Comparison of ENCODE assay signal across 23 cellular contexts in genomic region chr2:11422901-11423435, GRCh38.
"Had no signal": no experiment of that assay in that cellular context is flagged by ENCODE, and none has a peak within 500 bp of the region (broad histone marks: within the 10 kb centered on the region; RNA-seq: fewer than 3 reads in every experiment).

No MANE protein-coding gene starts in this region.

- H3K4me3 ChIP-seq: MG63, SJSA1 had no signal

- H3K36me3 ChIP-seq: MG63, SJSA1 had no signal

- ATAC-seq: activated CD8-positive, alpha-beta T cell treated with anti-CD3 and anti-CD28 coated beads, Interleukin-2, amount 10 ng/mL, durations not matched to agents 7 days and 5 days; Panc1 had no signal

- H3K4me1 ChIP-seq: SJSA1 had no signal

- H3K27ac ChIP-seq: SJSA1, VCaP had no signal

- DNase-seq: activated CD4-positive, alpha-beta T cell treated with anti-CD3 and anti-CD28 coated beads, Interleukin-2, amount 10 ng/mL, durations not matched to agents 24 days and 14 days; activated CD4-positive, alpha-beta T cell treated with anti-CD3 and anti-CD28 coated beads, Interleukin-2, amount 50 U/mL, for 48 hours; activated CD8-positive, alpha-beta T cell treated with anti-CD3 and anti-CD28 coated beads, Interleukin-2, amount 10 ng/mL, durations not matched to agents 7 days and 5 days; activated gamma-delta T cell; activated naive CD4-positive, alpha-beta T cell treated with Interleukin-2 at 50 U/mL for 16 hours; activated naive CD8-positive, alpha-beta T cell treated with anti-CD3 and anti-CD28 coated beads, Interleukin-2, amount 10 ng/mL, durations not matched to agents 7 days and 5 days; activated T-cell treated with anti-CD3 and anti-CD28 coated beads, Interleukin-2, amount 50 U/mL, for 24 hours; anterior cingulate cortex; caudate nucleus; Kasumi-1; KG1; MG63; NCI-H1048; NCI-H1436 treated with DMSO at 0.1 percent for 48 hours; NCI-H1694 treated with DMSO at 0.1 percent for 48 hours; NCI-H2029; NCI-H345; NCI-H524 treated with DMSO at 0.1 percent for 48 hours; SHP77 treated with DMSO at 0.1 percent for 48 hours; SK-N-SH had no signal

- H3K27me3 ChIP-seq: MG63, SJSA1 had no signal

- H3K9ac ChIP-seq: SK-N-SH had no signal
